12 cellular contexts compared by ENCODE assay signal in the genomic region with DNA sequence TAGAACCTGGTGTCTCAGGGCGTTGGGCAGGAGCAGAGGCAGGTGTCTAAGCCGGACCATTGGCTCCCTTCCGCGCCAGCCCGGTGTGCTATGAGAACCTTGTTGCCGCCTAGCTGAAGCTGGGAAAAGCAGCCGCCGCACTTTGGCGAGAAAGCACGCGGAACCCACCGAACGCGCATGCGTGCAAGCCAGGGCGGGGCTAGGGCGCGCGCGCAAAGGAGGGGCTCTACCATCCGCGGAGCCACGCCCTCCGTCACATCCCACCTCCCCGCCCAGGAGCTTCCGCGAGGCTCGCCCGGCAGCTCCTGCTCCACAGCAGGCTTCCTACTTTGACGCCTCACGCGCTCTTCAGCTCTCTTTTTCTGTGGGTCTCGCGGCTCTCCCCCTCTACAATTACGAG. TPM values are rescaled to one million over a fixed set of nuclear protein-coding genes. Genes with fewer than 3 reads are reported as not detected.
DNase-seq lines count a peak whose midpoint lies in the region; ATAC-seq, FAIRE-seq and TF ChIP-seq lines count a peak whose summit lies in the region.
"Had no signal": no experiment of that assay in that cellular context is flagged by ENCODE, and none has a peak within 500 bp of the region (broad histone marks: within the 10 kb centered on the region; RNA-seq: fewer than 3 reads in every experiment).

No MANE protein-coding gene starts in this region.

- H3K4me3 Mint-ChIP-seq in astrocyte (ENCODE audit: unreplicated experiment): no peak overlapping the region
- H3K4me3 Mint-ChIP-seq in effector memory CD8-positive, alpha-beta T cell: no peak overlapping the region
- H3K4me3 Mint-ChIP-seq: brain had no signal

- no peak overlapping the region for H3K9ac ChIP-seq in astrocyte (ENCODE audit: low read length)
- H3K9ac ChIP-seq in keratinocyte (ENCODE audit: control insufficient read depth, extremely low read depth, insufficient read depth, low read length): no peak overlapping the region
- H3K9ac ChIP-seq: BLaER1 treated with 17β-estradiol and CSF1 and Interleukin-3, amounts not matched to agents 10 nM and 100 nM had no signal

- H3K27ac ChIP-seq in astrocyte (ENCODE audit: low read depth, low read length) (no peak overlapping the region), keratinocyte (ENCODE audit: control insufficient read depth, insufficient read depth, low read length) (no peak overlapping the region), substantia nigra (ENCODE audit: low read depth, low read length, poor library complexity, severe bottlenecking) (no peak overlapping the region), gastroesophageal sphincter (no peak overlapping the region), esophagus squamous epithelium (no peak overlapping the region)
- H3K27ac ChIP-seq: BLaER1 treated with 17β-estradiol and CSF1 and Interleukin-3, amounts not matched to agents 10 nM and 100 nM had no signal

- no peaks in the 10 kb centered on the region for H3K27me3 Mint-ChIP-seq in astrocyte (ENCODE audit: low read depth, unreplicated experiment)
- H3K27me3 Mint-ChIP-seq in effector memory CD8-positive, alpha-beta T cell: no peaks in the 10 kb centered on the region

- H3K27me3 ChIP-seq in astrocyte (ENCODE audit: insufficient read depth, low read length) (no peaks in the 10 kb centered on the region), keratinocyte (ENCODE audit: control insufficient read depth, extremely low read depth, insufficient read depth, low read length) (no peaks in the 10 kb centered on the region), gastroesophageal sphincter (peaks cover 56% of the 10 kb centered on the region), esophagus squamous epithelium (peaks cover 0 to 30% (median 0%) of the 10 kb centered on the region in 4 donors)
- H3K27me3 ChIP-seq: BLaER1 treated with 17β-estradiol and CSF1 and Interleukin-3, amounts not matched to agents 10 nM and 100 nM had no signal

- ATAC-seq in gastroesophageal sphincter: no peak
- ATAC-seq in effector memory CD8-positive, alpha-beta T cell (replicated peaks): no peak

- peaks cover 2% of the 10 kb centered on the region for H3K9me3 Mint-ChIP-seq in astrocyte (ENCODE audit: unreplicated experiment)
- no peaks in the 10 kb centered on the region for H3K9me3 Mint-ChIP-seq in effector memory CD8-positive, alpha-beta T cell

- H3K79me2 ChIP-seq in astrocyte (ENCODE audit: insufficient read depth, low read length) (no peaks in the 10 kb centered on the region), keratinocyte (ENCODE audit: control insufficient read depth, insufficient read depth, low read length) (no peaks in the 10 kb centered on the region)

- FAIRE-seq in astrocyte (lab: Jason Lieb, UNC) (no peak), keratinocyte (lab: Jason Lieb, UNC) (no peak)

- WGBS in gastroesophageal sphincter (ENCODE audit: low coverage in 1 of 2), 2 donors: no CpG with 5 or more reads among the region's 35 CpGs
- WGBS in esophagus squamous epithelium, 2 donors: 83% methylated on average over 1 of the region's 35 CpGs; no CpG with 5 or more reads in 1 of the 2 donors

- no peaks in the 10 kb centered on the region for H3K4me1 ChIP-seq in astrocyte (ENCODE audit: insufficient read depth, low read length)
- no peaks in the 10 kb centered on the region for H3K4me1 ChIP-seq in keratinocyte (ENCODE audit: control insufficient read depth, extremely low read depth, insufficient read depth, low read length)
- H3K4me1 ChIP-seq in gastroesophageal sphincter: peaks cover 0 to 5% (median 0%) of the 10 kb centered on the region in 3 donors
- peaks cover 0 to 4% (median 0%) of the 10 kb centered on the region in 3 donors for H3K4me1 ChIP-seq in esophagus squamous epithelium
- H3K4me1 ChIP-seq: BLaER1 treated with 17β-estradiol and CSF1 and Interleukin-3, amounts not matched to agents 10 nM and 100 nM had no signal

- intact Hi-C loops in esophagus squamous epithelium (cut with DNase I): no loop called here

- no peak for TF ChIP-seq POLR2A in gastroesophageal sphincter (IDR thresholded peaks at IDR 0.05)
- no peak for TF ChIP-seq POLR2A in esophagus squamous epithelium (IDR thresholded peaks at IDR 0.05)

- H4K20me1 ChIP-seq in astrocyte (ENCODE audit: insufficient read depth, low read length) (no peaks in the 10 kb centered on the region), keratinocyte (ENCODE audit: control insufficient read depth, extremely low read depth, insufficient read depth, low read length) (no peaks in the 10 kb centered on the region)
- H4K20me1 ChIP-seq: BLaER1 treated with 17β-estradiol and CSF1 and Interleukin-3, amounts not matched to agents 10 nM and 100 nM had no signal

- no peak for TF ChIP-seq CTCF in astrocyte (IDR thresholded peaks at IDR 0.05; ENCODE audit: insufficient read depth, low read depth, low read length)
- no peak for TF ChIP-seq CTCF in keratinocyte (optimal IDR thresholded peaks at IDR 0.05 in 1 of 3, IDR thresholded peaks at IDR 0.05 in 1 of 3, conservative IDR thresholded peaks at IDR 0.05 in 1 of 3; ENCODE audit: extremely low read depth in 1 of 3, insufficient read depth in 2 of 3, low read length in 3 of 3)
- TF ChIP-seq CTCF in gastroesophageal sphincter (IDR thresholded peaks at IDR 0.05): no peak
- TF ChIP-seq CTCF in esophagus squamous epithelium (IDR thresholded peaks at IDR 0.05): no peak

- H3K36me3 Mint-ChIP-seq in astrocyte (ENCODE audit: low read depth, unreplicated experiment): no peaks in the 10 kb centered on the region
- peaks cover 3% of the 10 kb centered on the region for H3K36me3 Mint-ChIP-seq in effector memory CD8-positive, alpha-beta T cell (ENCODE audit: insufficient read depth)
- H3K36me3 Mint-ChIP-seq: brain had no signal

- H2AFZ ChIP-seq in astrocyte (ENCODE audit: low read depth, low read length) (peak overlapping the region; percentile 77), keratinocyte (ENCODE audit: control insufficient read depth, low read length) (peak overlapping the region; percentile 71)

- H3K36me3 ChIP-seq in astrocyte (ENCODE audit: insufficient read depth, low read length) (no peaks in the 10 kb centered on the region), keratinocyte (ENCODE audit: control insufficient read depth in 2 of 2, extremely low read depth in 1 of 2, insufficient read depth in 2 of 2, low read length in 2 of 2) (no peaks in the 10 kb centered on the region), gastroesophageal sphincter (no peaks in the 10 kb centered on the region), esophagus squamous epithelium (no peaks in the 10 kb centered on the region)
- H3K36me3 ChIP-seq: BLaER1 treated with 17β-estradiol and CSF1 and Interleukin-3, amounts not matched to agents 10 nM and 100 nM had no signal

- peaks cover 12% of the 10 kb centered on the region for H3K9me3 ChIP-seq in astrocyte (ENCODE audit: insufficient read depth, low read depth, low read length)
- peaks cover 5% of the 10 kb centered on the region for H3K9me3 ChIP-seq in keratinocyte (ENCODE audit: control insufficient read depth, low read depth, low read length)
- H3K9me3 ChIP-seq in gastroesophageal sphincter: peaks cover 0 to 21% (median 0%) of the 10 kb centered on the region in 3 donors
- peaks cover 0 to 20% (median 11%) of the 10 kb centered on the region in 3 donors for H3K9me3 ChIP-seq in esophagus squamous epithelium

- H3K9me1 ChIP-seq in keratinocyte (ENCODE audit: control insufficient read depth, extremely low read depth, insufficient read depth, low read length): no peaks in the 10 kb centered on the region

- no peak overlapping the region for H3K27ac Mint-ChIP-seq in astrocyte (ENCODE audit: unreplicated experiment)
- H3K27ac Mint-ChIP-seq in effector memory CD8-positive, alpha-beta T cell: no peak overlapping the region
- H3K27ac Mint-ChIP-seq: brain had no signal

- peak; percentile 69 for DNase-seq in activated CD8-positive, alpha-beta memory T cell treated with anti-CD3 and anti-CD28 coated beads, Interleukin-2, amount 50 U/mL, for 48 hours
- DNase-seq in activated CD8-positive, alpha-beta memory T cell treated with anti-CD3 and anti-CD28 coated beads for 24 hours: no peak
- peak; percentile 47 for DNase-seq in astrocyte (ENCODE audit: low read depth)
- no peak for DNase-seq in keratinocyte (ENCODE audit: low read depth, low spot score)
- peak in 29 of 49 donors; percentile 0 to 53 (median 16) for DNase-seq in substantia nigra (lab: John Stamatoyannopoulos, UW)
- no peak for DNase-seq in esophagus squamous epithelium (lab: John Stamatoyannopoulos, UW)
- DNase-seq in effector memory CD8-positive, alpha-beta T cell: no peak
- DNase-seq: stimulated activated naive CD4-positive, alpha-beta T cell had no signal

- dilution Hi-C loops in keratinocyte (cut with MboI; ENCODE audit: extremely low pct_ligation_motif_present, low sequenced_read_pairs): no loop called here

- H3K4me1 Mint-ChIP-seq in astrocyte (ENCODE audit: low read depth, unreplicated experiment): no peaks in the 10 kb centered on the region
- no peaks in the 10 kb centered on the region for H3K4me1 Mint-ChIP-seq in effector memory CD8-positive, alpha-beta T cell (ENCODE audit: low read depth in 2 of 2)
- H3K4me1 Mint-ChIP-seq: brain had no signal

- peak overlapping the region; percentile 23 for H3K4me3 ChIP-seq in astrocyte (ENCODE audit: insufficient read depth, low read depth, low read length)
- H3K4me3 ChIP-seq in keratinocyte (ENCODE audit: control insufficient read depth in 2 of 3, extremely low read depth in 1 of 3, insufficient read depth in 2 of 3, low read depth in 1 of 3, low read length in 3 of 3): peak overlapping the region in 2 of 3 experiments; percentile 17 to 33
- H3K4me3 ChIP-seq in gastroesophageal sphincter: peak overlapping the region in 1 of 2 donors; percentile 16
- peak overlapping the region in 2 of 4 donors; percentile 5 to 23 for H3K4me3 ChIP-seq in esophagus squamous epithelium
- H3K4me3 ChIP-seq: BLaER1 treated with 17β-estradiol and CSF1 and Interleukin-3, amounts not matched to agents 10 nM and 100 nM had no signal

- no peak for TF ChIP-seq EP300 in gastroesophageal sphincter (IDR thresholded peaks at IDR 0.05)

- peak overlapping the region; percentile 50 for H3K4me2 ChIP-seq in astrocyte (ENCODE audit: low read length)
- peak overlapping the region; percentile 32 for H3K4me2 ChIP-seq in keratinocyte (ENCODE audit: control insufficient read depth, extremely low read depth, insufficient read depth, low read depth, low read length)
- H3K4me2 ChIP-seq: BLaER1 treated with 17β-estradiol and CSF1 and Interleukin-3, amounts not matched to agents 10 nM and 100 nM had no signal

RNA-seq across cellular contexts. Expression of gene WDR87, which starts 51.3 kb away (rescaled TPM):
- total RNA-seq in astrocyte: not detected in 2 replicates
- polyA plus RNA-seq in keratinocyte: not detected in 3 replicates
- not detected for polyA plus RNA-seq in keratinocyte (2011; ENCODE audit: low read depth)
- polyA plus RNA-seq in keratinocyte (2011; cell fraction: cytosol; rRNA removed): not detected in 2 replicates
- polyA plus RNA-seq in keratinocyte (2011; cell fraction: nucleus; rRNA removed): 0.01 TPM in 2 replicates
- polyA plus RNA-seq in keratinocyte (2012; ENCODE audit: low replicate concordance): 0.08 TPM in 1 of 2 replicates, not detected in the other
- polyA minus RNA-seq in keratinocyte: not detected in 3 replicates
- polyA minus RNA-seq in keratinocyte (2011; cell fraction: cytosol; rRNA and poly(A)+ RNA removed): not detected
- polyA minus RNA-seq in keratinocyte (2011; cell fraction: nucleus; rRNA and poly(A)+ RNA removed): not detected in 2 replicates
- total RNA-seq in gastroesophageal sphincter: not detected
- total RNA-seq in esophagus squamous epithelium: not detected
- total RNA-seq: HT1080 had no signal

RNA-seq across cellular contexts. Expression of gene SIPA1L3, which starts 51.9 kb away (rescaled TPM):
- 19.2 and 26.9 TPM in 2 replicates for total RNA-seq in astrocyte
- 8.0 to 17.4 TPM (median 9.5 TPM) in 3 replicates for polyA plus RNA-seq in keratinocyte
- polyA plus RNA-seq in keratinocyte (2011; ENCODE audit: low read depth): 29.3 TPM
- polyA plus RNA-seq in keratinocyte (2011; cell fraction: cytosol; rRNA removed): 9.5 and 16.8 TPM in 2 replicates
- 17.5 and 25.8 TPM in 2 replicates for polyA plus RNA-seq in keratinocyte (2011; cell fraction: nucleus; rRNA removed)
- 20.9 and 27.3 TPM in 2 replicates for polyA plus RNA-seq in keratinocyte (2012; ENCODE audit: low replicate concordance)
- 17.8 to 171 TPM (median 24.3 TPM) in 3 replicates for polyA minus RNA-seq in keratinocyte
- polyA minus RNA-seq in keratinocyte (2011; cell fraction: cytosol; rRNA and poly(A)+ RNA removed): 51.4 TPM
- polyA minus RNA-seq in keratinocyte (2011; cell fraction: nucleus; rRNA and poly(A)+ RNA removed): 36.1 and 51.0 TPM in 2 replicates
- 10 to 100 TPM in 2 of 4 donors, 1 to 10 TPM in 2; 5.9 to 20.2 (median 11.8) TPM for total RNA-seq in gastroesophageal sphincter
- 10 to 100 TPM; 11.1 to 25.3 (median 14.5) TPM for total RNA-seq in esophagus squamous epithelium

Comparison
In these comparisons a context has a peak if more than half of its experiments do, and no peak if none do; other contexts are left out.
1. DNase-seq: peak in activated CD8-positive, alpha-beta memory T cell treated with anti-CD3 and anti-CD28 coated beads, Interleukin-2, amount 50 U/mL, for 48 hours (single experiment), astrocyte (single experiment) and substantia nigra (29 of 49); none in activated CD8-positive, alpha-beta memory T cell treated with anti-CD3 and anti-CD28 coated beads for 24 hours (single experiment), keratinocyte (single experiment), esophagus squamous epithelium (single experiment) and effector memory CD8-positive, alpha-beta T cell (0 of 3).